Comparison of ENCODE assay signal across 13 cellular contexts in genomic region chr5:65866837-65867508, GRCh38. TPM values are rescaled to one million over a fixed set of nuclear protein-coding genes. Genes with fewer than 3 reads are reported as not detected.
A peak's percentile ranks its signal among the peaks of the same experiment; 100 is the strongest.
DNase-seq lines count a peak whose midpoint lies in the region; ATAC-seq, FAIRE-seq and TF ChIP-seq lines count a peak whose summit lies in the region.
"Had no signal": no experiment of that assay in that cellular context is flagged by ENCODE, and none has a peak within 500 bp of the region (broad histone marks: within the 10 kb centered on the region; RNA-seq: fewer than 3 reads in every experiment).

No MANE protein-coding gene starts in this region.

- POLR2A ChIA-PET in activated CD4-positive, alpha-beta T cell treated with anti-CD3 and anti-CD28 coated beads, Interleukin-2, amount 10 ng/mL, durations not matched to agents 7 days and 5 days (lab: Charles Lee) = no interaction called here
- POLR2A ChIA-PET in activated naive CD8-positive, alpha-beta T cell treated with anti-CD3 and anti-CD28 coated beads, Interleukin-2, amount 10 ng/mL, durations not matched to agents 7 days and 5 days (lab: Charles Lee) = interaction anchor here (1.4 kb wide), 1 partner anchor 58 kb away, joined by 8 read pairs; no protein-coding TSS in a partner anchor

- TF ChIP-seq POLR2A in GM12891 (IDR thresholded peaks at IDR 0.05; ENCODE audit: low read depth, low read length) = no peak

- H3K27ac ChIP-seq in trophoblast cell (ENCODE audit: low read depth, low read length) = peak overlapping the region; percentile 52

- no peaks in the 10 kb centered on the region for H3K27me3 Mint-ChIP-seq in activated CD4-positive, alpha-beta T cell treated with anti-CD3 and anti-CD28 coated beads, Interleukin-2, amount 10 ng/mL, durations not matched to agents 7 days and 5 days
- H3K27me3 Mint-ChIP-seq in activated naive CD8-positive, alpha-beta T cell treated with anti-CD3 and anti-CD28 coated beads, Interleukin-2, amount 10 ng/mL, durations not matched to agents 7 days and 5 days = no peaks in the 10 kb centered on the region

- H3K4ac ChIP-seq in trophoblast cell (ENCODE audit: low read depth, low read length) = no peak overlapping the region

- H2AFZ ChIP-seq in trophoblast cell (ENCODE audit: insufficient read depth, low read length, poor library complexity) = peak overlapping the region; percentile 11

- H3K9me3 Mint-ChIP-seq in activated CD4-positive, alpha-beta T cell treated with anti-CD3 and anti-CD28 coated beads, Interleukin-2, amount 10 ng/mL, durations not matched to agents 7 days and 5 days = peaks cover 2% of the 10 kb centered on the region
- H3K9me3 Mint-ChIP-seq in activated naive CD8-positive, alpha-beta T cell treated with anti-CD3 and anti-CD28 coated beads, Interleukin-2, amount 10 ng/mL, durations not matched to agents 7 days and 5 days = peaks cover 3% of the 10 kb centered on the region

- H3K14ac ChIP-seq in trophoblast cell (ENCODE audit: low read length) = no peak overlapping the region

- H3K27me3 ChIP-seq in trophoblast cell (ENCODE audit: insufficient read depth, low read length) = no peaks in the 10 kb centered on the region
- H3K27me3 ChIP-seq: dorsolateral prefrontal cortex had no signal

- H3K4me1 Mint-ChIP-seq in activated CD4-positive, alpha-beta T cell treated with anti-CD3 and anti-CD28 coated beads, Interleukin-2, amount 10 ng/mL, durations not matched to agents 7 days and 5 days = peaks cover 25% of the 10 kb centered on the region
- peaks cover 20% of the 10 kb centered on the region for H3K4me1 Mint-ChIP-seq in activated naive CD8-positive, alpha-beta T cell treated with anti-CD3 and anti-CD28 coated beads, Interleukin-2, amount 10 ng/mL, durations not matched to agents 7 days and 5 days

- peaks cover 6 to 9% of the 10 kb centered on the region in 2 experiments for H3K4me1 ChIP-seq in trophoblast cell (ENCODE audit: control insufficient read depth in 1 of 2, insufficient read depth in 2 of 2, low read length in 2 of 2)

- peak; percentile 41 for FAIRE-seq in GM12891 (lab: Jason Lieb, UNC)

- no peak overlapping the region for H3K9ac ChIP-seq in trophoblast cell (ENCODE audit: low read length)

- H2AK5ac ChIP-seq in trophoblast cell (ENCODE audit: low read length) = no peak overlapping the region

- H3K79me1 ChIP-seq in trophoblast cell (ENCODE audit: low read length) = peaks cover 10% of the 10 kb centered on the region

- peak overlapping the region; percentile 5 for H4K91ac ChIP-seq in trophoblast cell (ENCODE audit: low read depth, low read length)

- H3K79me2 ChIP-seq in trophoblast cell (ENCODE audit: control insufficient read depth, insufficient read depth, low read length, poor library complexity) = no peaks in the 10 kb centered on the region

- no peaks in the 10 kb centered on the region for H3K36me3 Mint-ChIP-seq in activated CD4-positive, alpha-beta T cell treated with anti-CD3 and anti-CD28 coated beads, Interleukin-2, amount 10 ng/mL, durations not matched to agents 7 days and 5 days (ENCODE audit: low read depth)
- peaks cover 2% of the 10 kb centered on the region for H3K36me3 Mint-ChIP-seq in activated naive CD8-positive, alpha-beta T cell treated with anti-CD3 and anti-CD28 coated beads, Interleukin-2, amount 10 ng/mL, durations not matched to agents 7 days and 5 days

- no peak overlapping the region for H3K23ac ChIP-seq in trophoblast cell (ENCODE audit: low read length)

- no peak overlapping the region for H4K12ac ChIP-seq in trophoblast cell (ENCODE audit: low read depth, low read length)

- H3K27ac Mint-ChIP-seq in activated CD4-positive, alpha-beta T cell treated with anti-CD3 and anti-CD28 coated beads, Interleukin-2, amount 10 ng/mL, durations not matched to agents 7 days and 5 days = peak overlapping the region; percentile 84
- peak overlapping the region; percentile 68 for H3K27ac Mint-ChIP-seq in activated naive CD8-positive, alpha-beta T cell treated with anti-CD3 and anti-CD28 coated beads, Interleukin-2, amount 10 ng/mL, durations not matched to agents 7 days and 5 days

- H4K8ac ChIP-seq in trophoblast cell (ENCODE audit: low read depth, low read length) = peak overlapping the region; percentile 3

- WGBS in trophoblast cell (ENCODE audit: extremely low coverage, insufficient coverage, insufficient read length) = no CpG with 5 or more reads among the region's 6 CpGs

- H3K18ac ChIP-seq in trophoblast cell (ENCODE audit: low read length) = no peak overlapping the region

- H3K4me3 Mint-ChIP-seq in activated CD4-positive, alpha-beta T cell treated with anti-CD3 and anti-CD28 coated beads, Interleukin-2, amount 10 ng/mL, durations not matched to agents 7 days and 5 days = peak overlapping the region; percentile 64
- peak overlapping the region; percentile 53 for H3K4me3 Mint-ChIP-seq in activated naive CD8-positive, alpha-beta T cell treated with anti-CD3 and anti-CD28 coated beads, Interleukin-2, amount 10 ng/mL, durations not matched to agents 7 days and 5 days

- H3K4me3 ChIP-seq in trophoblast cell (ENCODE audit: low read depth, low read length) = no peak overlapping the region
- H3K4me3 ChIP-seq: dorsolateral prefrontal cortex, skin epidermis had no signal

- H2BK5ac ChIP-seq in trophoblast cell (ENCODE audit: low read depth, low read length, poor library complexity) = no peak overlapping the region

- no peak for DNase-seq in activated CD4-positive, alpha-beta T cell treated with anti-CD3 and anti-CD28 coated beads, Interleukin-2, amount 10 ng/mL, durations not matched to agents 7 days and 5 days
- no peak for DNase-seq in activated CD4-positive, alpha-beta T cell treated with anti-CD3 and anti-CD28 coated beads, Interleukin-2, amount 50 U/mL, for 4 hours
- no peak for DNase-seq in GM12891 (ENCODE audit: insufficient read length, low spot score)
- no peak for DNase-seq in activated naive CD8-positive, alpha-beta T cell treated with anti-CD3 and anti-CD28 coated beads, Interleukin-2, amount 10 ng/mL, durations not matched to agents 7 days and 5 days
- no peak for DNase-seq in trophoblast cell
- no peak for DNase-seq in globus pallidus (ENCODE audit: low spot score)
- DNase-seq in HuH-7.5 (ENCODE audit: low spot score) = no peak
- DNase-seq: dorsolateral prefrontal cortex, mammary epithelial cell, NCI-H187, substantia nigra had no signal

- CTCF ChIA-PET in activated CD4-positive, alpha-beta T cell treated with anti-CD3 and anti-CD28 coated beads, Interleukin-2, amount 10 ng/mL, durations not matched to agents 7 days and 5 days (lab: Charles Lee) = interaction anchor here (1.6 kb wide), 1 partner anchor 29 kb away, joined by 5 read pairs; no protein-coding TSS in a partner anchor

- no peak overlapping the region for H3K4me2 ChIP-seq in trophoblast cell (ENCODE audit: low read length)

- no peaks in the 10 kb centered on the region for H3K9me3 ChIP-seq in trophoblast cell (ENCODE audit: insufficient read depth, low read depth, low read length)

- no peaks in the 10 kb centered on the region for H3K36me3 ChIP-seq in trophoblast cell (ENCODE audit: control insufficient read depth in 1 of 2, insufficient read depth in 2 of 2, low read length in 2 of 2)

- peak; percentile 60 for ATAC-seq in activated naive CD8-positive, alpha-beta T cell treated with anti-CD3 and anti-CD28 coated beads, Interleukin-2, amount 10 ng/mL, durations not matched to agents 7 days and 5 days (ENCODE audit: low read depth)
- ATAC-seq in HG03439 (IDR thresholded peaks at IDR 0.05; ENCODE audit: unreplicated experiment) = no peak

- no peak overlapping the region for H2BK12ac ChIP-seq in trophoblast cell (ENCODE audit: low read length)

- H2BK120ac ChIP-seq in trophoblast cell (ENCODE audit: insufficient read depth, low read length, poor library complexity) = peak overlapping the region; percentile 10

TF ChIP-seq in GM12891, 5 proteins besides CTCF, POLR2A, EP300 and RAD21:
- TF ChIP-seq POU2F2 (IDR thresholded peaks at IDR 0.05; ENCODE audit: low read depth, low read length) (no peak), PAX5 (IDR thresholded peaks at IDR 0.05; ENCODE audit: insufficient read depth, low read length, severe bottlenecking) (no peak), POLR2AphosphoS5 (IDR thresholded peaks at IDR 0.05; ENCODE audit: low read depth, low read length) (no peak), TAF1 (IDR thresholded peaks at IDR 0.05; ENCODE audit: low read depth, low read length) (no peak), SPI1 (IDR thresholded peaks at IDR 0.05; ENCODE audit: low read depth, low read length) (no peak)

RNA-seq across cellular contexts. Expression of gene ERBIN, which starts 59.4 kb away (rescaled TPM):
- 10 to 100 TPM; 61.6 to 70.2 TPM for total RNA-seq in activated CD4-positive, alpha-beta T cell treated with anti-CD3 and anti-CD28 coated beads, Interleukin-2, amount 10 ng/mL, durations not matched to agents 7 days and 5 days
- polyA plus RNA-seq in GM12891 (2012; ENCODE audit: low read depth, missing spikeins) = 26.3 TPM
- total RNA-seq in activated naive CD8-positive, alpha-beta T cell treated with anti-CD3 and anti-CD28 coated beads, Interleukin-2, amount 10 ng/mL, durations not matched to agents 7 days and 5 days = 10 to 100 TPM; 63.4 to 66.7 TPM
- polyA plus RNA-seq in trophoblast cell (2013) = 71.3 and 77.6 TPM in 2 replicates
